8 cellular contexts compared by ENCODE assay signal in the genomic region with DNA sequence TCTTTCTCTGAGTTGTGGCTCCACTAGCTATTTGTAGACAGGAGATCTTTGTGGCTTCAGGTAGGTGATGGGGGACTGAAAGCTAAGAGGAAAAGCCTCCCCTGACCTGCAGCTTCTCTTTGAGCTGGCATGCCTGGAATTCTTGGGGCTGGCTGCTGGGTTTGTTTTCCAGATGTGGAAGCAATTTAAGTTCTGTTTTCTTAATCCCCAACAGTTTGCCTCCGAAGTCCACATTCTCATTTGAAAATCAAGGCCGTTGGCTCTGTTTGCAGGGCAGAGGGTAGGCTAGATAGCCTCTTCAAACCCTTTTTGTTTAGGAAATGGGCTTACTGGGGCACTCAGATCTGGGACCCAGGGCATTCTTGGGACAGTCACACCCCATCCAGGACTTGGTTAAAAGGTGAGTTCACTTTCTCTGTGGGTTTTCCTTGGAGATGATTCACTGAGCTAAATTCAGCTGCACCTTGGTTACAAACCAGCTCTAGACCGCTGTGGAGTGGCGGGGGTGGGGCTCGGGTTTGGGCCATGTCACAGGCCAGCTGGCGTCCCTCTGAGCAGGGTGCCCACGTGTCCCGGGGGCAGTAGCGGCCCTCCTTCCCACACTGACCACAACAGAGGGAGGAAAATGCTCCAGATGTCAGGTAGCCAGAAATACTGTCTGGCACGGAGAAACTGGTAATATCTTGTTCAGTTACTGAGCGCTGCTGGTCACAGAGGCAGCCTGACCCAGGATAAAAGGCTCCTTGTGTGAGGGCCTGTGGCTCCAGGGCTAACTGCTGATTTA.
DNase-seq lines count a peak whose midpoint lies in the region; ATAC-seq, FAIRE-seq and TF ChIP-seq lines count a peak whose summit lies in the region.

No MANE protein-coding gene starts in this region.

- intact Hi-C loops in kidney (cut with DNase I) = no loop called here

- H3K4me3 ChIP-seq in astrocyte of the cerebellum (ENCODE audit: low read depth, low read length) = no peak overlapping the region
- H3K4me3 ChIP-seq in kidney (ENCODE audit: low read length in 2 of 2) = no peak overlapping the region
- H3K4me3 ChIP-seq in suprapubic skin = no peak overlapping the region

- TF ChIP-seq CTCF in astrocyte of the cerebellum (IDR thresholded peaks at IDR 0.05; ENCODE audit: low read depth, low read length, missing control alignments) (no peak), kidney (IDR thresholded peaks at IDR 0.05; ENCODE audit: borderline replicate concordance, extremely low read depth, insufficient read depth) (no peak), suprapubic skin (IDR thresholded peaks at IDR 0.05) (no peak)

- H3K27me3 ChIP-seq in suprapubic skin = peaks cover 3% of the 10 kb centered on the region

- no peak for TF ChIP-seq POLR2A in suprapubic skin (IDR thresholded peaks at IDR 0.05)

- in situ Hi-C loops in astrocyte of the cerebellum (cut with HindIII; ENCODE audit: low sequenced_read_pairs) = no loop called here

- DNase-seq in activated CD4-positive, CD25-positive, alpha-beta regulatory T cell (lab: John Stamatoyannopoulos, UW) = no peak
- DNase-seq in astrocyte of the cerebellum (ENCODE audit: low read depth) (peak; percentile 9), kidney (peak; percentile 94), suprapubic skin (ENCODE audit: low spot score in 2 of 2) (no peak), NCI-H510A treated with DMSO at 0.1 percent for 48 hours (lab: John Stamatoyannopoulos, UW) (no peak), COLO668 (lab: John Stamatoyannopoulos, UW; ENCODE audit: unreplicated experiment) (no peak)

- no peak for TF ChIP-seq EP300 in suprapubic skin (IDR thresholded peaks at IDR 0.05)

- no peak overlapping the region for H3K9ac ChIP-seq in kidney (ENCODE audit: low read length in 2 of 2)

- H3K9me3 ChIP-seq in kidney (ENCODE audit: control insufficient read depth in 1 of 2, low read length in 2 of 2) (no peaks in the 10 kb centered on the region), suprapubic skin (no peaks in the 10 kb centered on the region)

- H3K4me1 ChIP-seq in kidney (ENCODE audit: control insufficient read depth in 1 of 2, insufficient read depth in 1 of 2, low read depth in 1 of 2, low read length in 2 of 2) (peaks cover 28 to 33% of the 10 kb centered on the region in 2 donors), suprapubic skin (peaks cover 23% of the 10 kb centered on the region)

- 26% methylated on average over 8 of the region's 11 CpGs for WGBS in suprapubic skin

- H3K27ac ChIP-seq in kidney (ENCODE audit: low read depth in 2 of 2, low read length in 2 of 2) (peak overlapping the region; percentile 9 to 63), suprapubic skin (peak overlapping the region; percentile 9)

- peak; percentile 69 to 85 for ATAC-seq in activated CD4-positive, CD25-positive, alpha-beta regulatory T cell treated with anti-CD3 and anti-CD28 coated beads, Interleukin-2, amount 50 U/mL, for 24 hours
- ATAC-seq in HG03571 (IDR thresholded peaks at IDR 0.05; ENCODE audit: unreplicated experiment) = no peak

- H3K36me3 ChIP-seq in kidney (ENCODE audit: control insufficient read depth in 1 of 2, insufficient read depth in 2 of 2, low read length in 2 of 2) (no peaks in the 10 kb centered on the region), suprapubic skin (no peaks in the 10 kb centered on the region)

- no peak for FAIRE-seq in kidney (lab: Jason Lieb, UNC)

Comparison
In these comparisons a context has a peak if more than half of its experiments do, and no peak if none do; other contexts are left out.
1. DNase-seq: peak in astrocyte of the cerebellum (single experiment) and kidney (single experiment); none in activated CD4-positive, CD25-positive, alpha-beta regulatory T cell (0 of 4), suprapubic skin (0 of 2), NCI-H510A treated with DMSO at 0.1 percent for 48 hours (single experiment) and COLO668 (single experiment).